1 cellular context compared by ENCODE assay signal in genomic region chr17:57823469-57824401, GRCh38.
TF ChIP-seq lines count a peak whose summit lies in the region.

No MANE protein-coding gene starts in this region.

TF ChIP-seq in HEK293, 187 proteins besides CTCF, POLR2A, EP300 and RAD21 (continued from another document and continues in another):
- no peak for TF ChIP-seq ZBTB11 (tag by site-specific recombination; conservative IDR thresholded peaks at IDR 0.05; ENCODE audit: low read depth)
- no peak for TF ChIP-seq ZNF112 (tag by site-specific recombination; IDR thresholded peaks at IDR 0.05)
- no peak for TF ChIP-seq SALL2 (tag by site-specific recombination; IDR thresholded peaks at IDR 0.05; ENCODE audit: borderline replicate concordance)
- no peak for TF ChIP-seq ZNF48 (tag by site-specific recombination; IDR thresholded peaks at IDR 0.05)
- TF ChIP-seq ZXDB (tag by site-specific recombination; IDR thresholded peaks at IDR 0.05), result no peak
- TF ChIP-seq HOXA7 (CRISPR knock-in tag; IDR thresholded peaks at IDR 0.05; ENCODE audit: borderline replicate concordance), result no peak
- no peak for TF ChIP-seq ZNF398 (tag by site-specific recombination; IDR thresholded peaks at IDR 0.05)
- no peak for TF ChIP-seq ZNF843 (tag by site-specific recombination; IDR thresholded peaks at IDR 0.05)
- TF ChIP-seq ZNF776 (tag by site-specific recombination; IDR thresholded peaks at IDR 0.05; ENCODE audit: borderline replicate concordance), result no peak
- TF ChIP-seq ZNF132 (tag by site-specific recombination; IDR thresholded peaks at IDR 0.05; ENCODE audit: borderline replicate concordance), result no peak
- no peak for TF ChIP-seq GFI1B (tag by site-specific recombination; IDR thresholded peaks at IDR 0.05)
- TF ChIP-seq ZNF2 (tag by site-specific recombination; IDR thresholded peaks at IDR 0.05), result no peak
- TF ChIP-seq ZNF473 (tag by site-specific recombination; IDR thresholded peaks at IDR 0.05), result no peak
- no peak for TF ChIP-seq ZFP37 (tag by site-specific recombination; IDR thresholded peaks at IDR 0.05)
- no peak for TF ChIP-seq KLF1 (tag by site-specific recombination; IDR thresholded peaks at IDR 0.05)
- TF ChIP-seq ZFP69B (tag by site-specific recombination; IDR thresholded peaks at IDR 0.05), result no peak; the same call in none of the 2 replicates
- no peak for TF ChIP-seq ZBTB26 (tag by site-specific recombination; optimal IDR thresholded peaks at IDR 0.05)
- TF ChIP-seq PBX3 (CRISPR knock-in tag; IDR thresholded peaks at IDR 0.05), result no peak
- no peak for TF ChIP-seq ZNF148 (tag by site-specific recombination; IDR thresholded peaks at IDR 0.05; ENCODE audit: borderline replicate concordance)
- peak; percentile 73 for TF ChIP-seq ZNF10 (tag by site-specific recombination; IDR thresholded peaks at IDR 0.05)
- TF ChIP-seq ZNF585B (tag by site-specific recombination; IDR thresholded peaks at IDR 0.05), result no peak
- TF ChIP-seq ZNF549 (tag by site-specific recombination; IDR thresholded peaks at IDR 0.05), result no peak
- peak; percentile 56 for TF ChIP-seq ZBTB21 (tag by site-specific recombination; IDR thresholded peaks at IDR 0.05)
- TF ChIP-seq BCL11A (tag by site-specific recombination; IDR thresholded peaks at IDR 0.05; ENCODE audit: low read depth), result no peak
- no peak for TF ChIP-seq ZNF621 (tag by site-specific recombination; IDR thresholded peaks at IDR 0.05)
- no peak for TF ChIP-seq ZNF350 (tag by site-specific recombination; IDR thresholded peaks at IDR 0.05)
- no peak for TF ChIP-seq ZNF362 (tag by site-specific recombination; IDR thresholded peaks at IDR 0.05)
- peak; percentile 49 for TF ChIP-seq IKZF3 (tag by site-specific recombination; IDR thresholded peaks at IDR 0.05)
- no peak for TF ChIP-seq INSM2 (tag by site-specific recombination; IDR thresholded peaks at IDR 0.05)
- TF ChIP-seq ZNF221 (tag by site-specific recombination; IDR thresholded peaks at IDR 0.05; ENCODE audit: borderline replicate concordance), result no peak
- TF ChIP-seq ZBTB7A (tag by site-specific recombination; IDR thresholded peaks at IDR 0.05; ENCODE audit: low read depth), result no peak
- peak; percentile 85 for TF ChIP-seq PRDM10 (tag by site-specific recombination; IDR thresholded peaks at IDR 0.05)
- TF ChIP-seq ZNF560 (tag by site-specific recombination; IDR thresholded peaks at IDR 0.05; ENCODE audit: borderline replicate concordance), result no peak
- TF ChIP-seq ZNF175 (tag by site-specific recombination; IDR thresholded peaks at IDR 0.05), result no peak
- no peak for TF ChIP-seq BCL6B (tag by site-specific recombination; IDR thresholded peaks at IDR 0.05)
- no peak for TF ChIP-seq ZNF302 (tag by site-specific recombination; IDR thresholded peaks at IDR 0.05; ENCODE audit: low read depth)
- no peak for TF ChIP-seq ZNF280D (tag by site-specific recombination; IDR thresholded peaks at IDR 0.05)
- TF ChIP-seq HOXD13 (CRISPR knock-in tag; IDR thresholded peaks at IDR 0.05; ENCODE audit: borderline replicate concordance), result no peak
